Comparison of ENCODE assay signal across 12 cellular contexts in the genomic region with DNA sequence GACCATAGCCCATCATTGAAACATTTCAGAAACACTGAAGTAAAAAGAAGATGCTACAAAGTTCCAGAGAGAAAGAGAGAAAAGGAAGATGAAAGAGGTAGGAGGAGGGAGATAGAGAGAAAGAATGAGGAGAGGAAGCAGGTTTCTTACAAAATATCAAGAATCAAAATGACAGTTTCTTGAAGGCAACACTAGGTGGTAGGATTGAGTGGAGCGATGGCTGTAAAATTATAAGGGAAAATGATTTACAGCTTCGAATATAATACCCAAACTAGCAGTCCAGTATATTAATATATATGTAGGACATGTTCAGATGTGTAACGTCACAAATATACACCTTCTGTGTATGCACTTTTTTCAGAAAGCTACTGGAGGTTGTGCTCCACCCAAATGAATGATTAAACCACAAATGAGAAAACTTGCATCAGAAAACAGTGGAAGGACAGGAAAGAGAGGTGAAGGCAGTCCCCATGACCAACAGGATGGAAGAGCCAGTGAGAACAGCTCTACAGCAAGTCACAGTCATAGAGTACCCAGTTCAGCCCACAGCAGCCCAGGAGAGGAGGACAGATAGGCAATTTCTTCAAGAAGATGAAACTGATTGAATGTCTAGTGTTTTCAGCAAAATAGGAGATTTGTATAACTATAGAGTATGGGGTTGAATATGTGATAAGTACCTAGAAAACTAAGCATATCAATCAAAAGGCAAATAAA.
A peak's percentile ranks its signal among the peaks of the same experiment; 100 is the strongest.
DNase-seq lines count a peak whose midpoint lies in the region; ATAC-seq and TF ChIP-seq lines count a peak whose summit lies in the region.
"Had no signal": no experiment of that assay in that cellular context is flagged by ENCODE, and none has a peak within 500 bp of the region (broad histone marks: within the 10 kb centered on the region; RNA-seq: fewer than 3 reads in every experiment).

No MANE protein-coding gene starts in this region.

- H3K79me2 ChIP-seq in DND-41 (ENCODE audit: insufficient read depth, low read length), result no peaks in the 10 kb centered on the region

- ATAC-seq in DND-41 (ENCODE audit: insufficient read depth, low read depth) (no peak), HG03460 (IDR thresholded peaks at IDR 0.05; ENCODE audit: unreplicated experiment) (no peak)
- ATAC-seq: right cardiac atrium had no signal

- H3K9ac ChIP-seq in DND-41 (ENCODE audit: low read depth, low read length), result no peak overlapping the region

- H3K4me3 ChIP-seq in DND-41 (ENCODE audit: low read depth in 1 of 2, low read length in 2 of 2), result no peak overlapping the region

- H3K27me3 ChIP-seq in DND-41 (ENCODE audit: insufficient read depth, low read length, poor library complexity), result peaks cover 4% of the 10 kb centered on the region

- in situ Hi-C loops in SK-MEL-5 (cut with HindIII; ENCODE audit: low pct_unique_long_range_greater_than_20kb, low sequenced_read_pairs), result no loop called here

- H3K9me3 ChIP-seq in DND-41 (ENCODE audit: insufficient read depth, low read length, severe bottlenecking), result no peaks in the 10 kb centered on the region

- H3K27ac ChIP-seq in DND-41 (ENCODE audit: low read length), result no peak overlapping the region

- DNase-seq in AG09319 (ENCODE audit: extremely low read depth, low read depth) (no peak), DND-41 (no peak), SK-MEL-5 (ENCODE audit: low read depth, low spot score) (peak; percentile 14), fibroblast of peridontal ligament (ENCODE audit: extremely low read depth) (peak; percentile 63), Ammon's horn (ENCODE audit: low spot score) (no peak), NCI-H748 treated with DMSO at 0.1 percent for 48 hours (lab: John Stamatoyannopoulos, UW) (no peak), GOT3 (lab: John Stamatoyannopoulos, UW) (no peak)
- DNase-seq: EL, hippocampal formation, NCI-H524, right cardiac atrium had no signal

- TF ChIP-seq CTCF in AG09319 (IDR thresholded peaks at IDR 0.05; ENCODE audit: low read depth, low read length) (peak; percentile 29), DND-41 (IDR thresholded peaks at IDR 0.05; ENCODE audit: borderline replicate concordance, extremely low read depth, low read length, poor library complexity, severe bottlenecking) (peak; percentile 14)

- no peaks in the 10 kb centered on the region for H3K4me1 ChIP-seq in DND-41 (ENCODE audit: insufficient read depth, low read length)

- no peaks in the 10 kb centered on the region for H3K36me3 ChIP-seq in DND-41 (ENCODE audit: insufficient read depth, low read length)

- H2AFZ ChIP-seq in DND-41 (ENCODE audit: low read depth, low read length), result no peak overlapping the region

- H3K4me2 ChIP-seq in DND-41 (ENCODE audit: insufficient read depth, low read length), result no peak overlapping the region

- H4K20me1 ChIP-seq in DND-41 (ENCODE audit: insufficient read depth, low read length), result no peaks in the 10 kb centered on the region

Comparison
In these comparisons a context has a peak if more than half of its experiments do, and no peak if none do; other contexts are left out.
1. DNase-seq: peak in SK-MEL-5 (single experiment) and fibroblast of peridontal ligament (single experiment); none in AG09319 (single experiment), DND-41 (single experiment), Ammon's horn (single experiment), NCI-H748 treated with DMSO at 0.1 percent for 48 hours (single experiment) and GOT3 (single experiment).